Comparison of ENCODE assay signal across 17 cellular contexts in genomic region chr21:45303111-45303615, GRCh38. TPM values are rescaled to one million over a fixed set of nuclear protein-coding genes. Genes with fewer than 3 reads are reported as not detected.
A peak's percentile ranks its signal among the peaks of the same experiment; 100 is the strongest.
DNase-seq lines count a peak whose midpoint lies in the region; ATAC-seq and TF ChIP-seq lines count a peak whose summit lies in the region.
"Had no signal": no experiment of that assay in that cellular context is flagged by ENCODE, and none has a peak within 500 bp of the region (broad histone marks: within the 10 kb centered on the region; RNA-seq: fewer than 3 reads in every experiment).

No MANE protein-coding gene starts in this region.

- no peaks in the 10 kb centered on the region for H3K9me3 ChIP-seq in duodenal mucosa (ENCODE audit: control insufficient read depth in 1 of 2, low read length in 2 of 2)
- no peaks in the 10 kb centered on the region for H3K9me3 ChIP-seq in muscle layer of colon (ENCODE audit: low read length)
- no peaks in the 10 kb centered on the region for H3K9me3 ChIP-seq in thyroid gland

- TF ChIP-seq CTCF in thyroid gland (IDR thresholded peaks at IDR 0.05) (no peak), brain microvascular endothelial cell (IDR thresholded peaks at IDR 0.05; ENCODE audit: low read depth, low read length, missing control alignments) (no peak)

- no peaks in the 10 kb centered on the region for H3K4me1 Mint-ChIP-seq in activated CD4-positive, alpha-beta T cell treated with anti-CD3 and anti-CD28 coated beads, Interleukin-2, amount 10 ng/mL, durations not matched to agents 24 days and 14 days

- H3K27me3 Mint-ChIP-seq in activated CD4-positive, alpha-beta T cell treated with anti-CD3 and anti-CD28 coated beads, Interleukin-2, amount 10 ng/mL, durations not matched to agents 24 days and 14 days: no peaks in the 10 kb centered on the region
- H3K27me3 Mint-ChIP-seq: brain had no signal

- in situ Hi-C loops in brain microvascular endothelial cell (cut with HindIII; ENCODE audit: low pct_ligation_motif_present, low sequenced_read_pairs): no loop called here

- intact Hi-C loops in activated CD4-positive, alpha-beta T cell treated with anti-CD3 and anti-CD28 coated beads, Interleukin-2, amount 10 ng/mL, durations not matched to agents 24 days and 14 days (cut with micrococcal nuclease): no loop called here
- intact Hi-C loops in thyroid gland (cut with DNase I): no loop called here

- no peaks in the 10 kb centered on the region for H3K27me3 ChIP-seq in duodenal mucosa (ENCODE audit: control insufficient read depth in 1 of 2, insufficient read depth in 2 of 2, low read length in 2 of 2)
- H3K27me3 ChIP-seq in muscle layer of colon (ENCODE audit: control insufficient read depth in 1 of 2, insufficient read depth in 2 of 2, low read length in 2 of 2): no peaks in the 10 kb centered on the region
- no peaks in the 10 kb centered on the region for H3K27me3 ChIP-seq in thyroid gland
- H3K27me3 ChIP-seq in brain microvascular endothelial cell (replicated peaks): no peaks in the 10 kb centered on the region

- H3K9me3 Mint-ChIP-seq in activated CD4-positive, alpha-beta T cell treated with anti-CD3 and anti-CD28 coated beads, Interleukin-2, amount 10 ng/mL, durations not matched to agents 24 days and 14 days: no peaks in the 10 kb centered on the region
- H3K9me3 Mint-ChIP-seq: natural killer cell had no signal

- H3K4me3 ChIP-seq in duodenal mucosa (ENCODE audit: low read depth in 1 of 2, low read length in 2 of 2) (no peak overlapping the region), muscle layer of colon (ENCODE audit: low read depth in 1 of 2, low read length in 2 of 2) (no peak overlapping the region), thyroid gland (replicated peaks in 1 of 3) (no peak overlapping the region), brain microvascular endothelial cell (ENCODE audit: low read depth, low read length) (no peak overlapping the region)

- H3K27ac ChIP-seq in duodenal mucosa (ENCODE audit: low read depth, low read length) (peak overlapping the region; percentile 79), muscle layer of colon (ENCODE audit: low read depth, low read length) (peak overlapping the region; percentile 19), thyroid gland (peak overlapping the region; percentile 53 to 83 (median 65)), brain microvascular endothelial cell (no peak overlapping the region)
- H3K27ac ChIP-seq: 22Rv1 had no signal

- H3K4me3 Mint-ChIP-seq in activated CD4-positive, alpha-beta T cell treated with anti-CD3 and anti-CD28 coated beads, Interleukin-2, amount 10 ng/mL, durations not matched to agents 24 days and 14 days: no peak overlapping the region
- H3K4me3 Mint-ChIP-seq: brain, natural killer cell had no signal

- no peak for ATAC-seq in GM18502 (IDR thresholded peaks at IDR 0.05; ENCODE audit: poor library complexity, unreplicated experiment)

- H3K27ac Mint-ChIP-seq in activated CD4-positive, alpha-beta T cell treated with anti-CD3 and anti-CD28 coated beads, Interleukin-2, amount 10 ng/mL, durations not matched to agents 24 days and 14 days: peak overlapping the region; percentile 41

- no peak for DNase-seq in activated CD4-positive, alpha-beta T cell treated with anti-CD3 and anti-CD28 coated beads, Interleukin-2, amount 10 ng/mL, durations not matched to agents 24 days and 14 days
- no peak for DNase-seq in activated CD4-positive, alpha-beta T cell treated with anti-CD3 and anti-CD28 coated beads, Interleukin-2, amount 50 U/mL, for 48 hours
- DNase-seq in thyroid gland (no peak), brain microvascular endothelial cell (no peak), NCI-H524 treated with DMSO at 0.1 percent for 48 hours (lab: John Stamatoyannopoulos, UW) (no peak)
- DNase-seq: activated CD4-positive, CD25-positive, alpha-beta regulatory T cell; DMS79 treated with DMSO at 0.1 percent for 48 hours; MM.1S; natural killer cell; NCI-H187 treated with DMSO at 0.1 percent for 48 hours; SHP77 treated with DMSO at 0.1 percent for 48 hours; substantia nigra had no signal

- no peak for TF ChIP-seq POLR2A in thyroid gland (IDR thresholded peaks at IDR 0.05)

- WGBS in thyroid gland, 2 donors: 94 to 96% methylated on average over 17 to 21 of the region's 21 CpGs

- peak overlapping the region in 1 of 2 donors; percentile 44 for H3K9ac ChIP-seq in duodenal mucosa (ENCODE audit: low read depth in 1 of 2, low read length in 2 of 2)
- H3K9ac ChIP-seq in muscle layer of colon (ENCODE audit: low read length): no peak overlapping the region

- no peaks in the 10 kb centered on the region for H3K36me3 Mint-ChIP-seq in activated CD4-positive, alpha-beta T cell treated with anti-CD3 and anti-CD28 coated beads, Interleukin-2, amount 10 ng/mL, durations not matched to agents 24 days and 14 days (ENCODE audit: low read depth)
- H3K36me3 Mint-ChIP-seq: natural killer cell had no signal

- H3K4me1 ChIP-seq in duodenal mucosa (ENCODE audit: control insufficient read depth in 1 of 2, insufficient read depth in 2 of 2, low read length in 2 of 2) (peaks cover 10 to 27% of the 10 kb centered on the region in 2 donors), muscle layer of colon (ENCODE audit: insufficient read depth, low read length) (peaks cover 41% of the 10 kb centered on the region), thyroid gland (peaks cover 10 to 47% of the 10 kb centered on the region in 2 donors)

- no peaks in the 10 kb centered on the region for H3K36me3 ChIP-seq in duodenal mucosa (ENCODE audit: control insufficient read depth in 1 of 2, insufficient read depth in 2 of 2, low read length in 2 of 2)
- H3K36me3 ChIP-seq in muscle layer of colon (ENCODE audit: insufficient read depth, low read length): no peaks in the 10 kb centered on the region
- no peaks in the 10 kb centered on the region for H3K36me3 ChIP-seq in thyroid gland
- H3K36me3 ChIP-seq in brain microvascular endothelial cell (replicated peaks): no peaks in the 10 kb centered on the region

RNA-seq across cellular contexts. Expression of gene POFUT2, which starts 15.5 kb away (rescaled TPM):
- total RNA-seq in activated CD4-positive, alpha-beta T cell treated with anti-CD3 and anti-CD28 coated beads, Interleukin-2, amount 10 ng/mL, durations not matched to agents 24 days and 14 days: 15.5 and 17.9 TPM in 2 replicates
- 10 to 100 TPM; 20.2 to 52.2 (median 40.5) TPM for total RNA-seq in thyroid gland
